ENCODE assay signal across 26 cellular contexts in the genomic region with DNA sequence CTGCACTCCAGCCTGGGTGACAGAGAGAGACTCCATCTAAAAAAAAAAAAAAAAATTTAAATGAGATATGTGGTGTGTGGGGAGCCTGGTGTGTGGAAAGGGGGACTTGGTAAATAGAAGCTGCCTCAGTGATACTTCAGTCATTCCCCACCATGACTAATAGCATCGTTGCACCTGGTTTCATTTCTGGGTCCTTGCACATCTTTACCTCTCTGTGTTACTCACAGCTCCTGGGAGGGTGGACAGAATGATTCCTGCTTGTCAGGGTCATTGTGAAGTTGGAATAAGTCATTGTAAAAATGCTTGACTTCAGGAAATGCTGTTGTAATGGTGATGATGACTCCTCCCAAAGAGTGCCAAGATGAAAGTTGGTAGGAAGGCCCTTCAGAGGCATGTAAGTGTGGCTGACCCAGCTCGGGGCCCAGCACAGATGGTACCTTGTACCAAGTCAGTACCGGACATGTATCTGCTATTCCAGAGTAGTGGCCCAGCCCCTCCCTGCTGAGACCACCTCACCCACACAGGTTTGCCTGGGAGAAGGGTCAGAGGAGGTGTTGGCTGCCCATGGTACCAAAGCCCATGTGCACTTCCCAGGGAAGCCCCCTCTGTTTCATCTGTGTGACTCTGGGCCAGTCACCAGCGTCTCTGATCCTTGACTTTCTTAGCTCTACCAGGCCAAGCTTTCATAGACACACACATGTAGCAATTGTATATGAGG. TPM values are rescaled to one million over a fixed set of nuclear protein-coding genes. Genes with fewer than 3 reads are reported as not detected.
DNase-seq lines count a peak whose midpoint lies in the region; ATAC-seq, FAIRE-seq and TF ChIP-seq lines count a peak whose summit lies in the region.
"Had no signal": no experiment of that assay in that cellular context is flagged by ENCODE, and none has a peak within 500 bp of the region (broad histone marks: within the 10 kb centered on the region; RNA-seq: fewer than 3 reads in every experiment).

No MANE protein-coding gene starts in this region.

- no peaks in the 10 kb centered on the region for H3K27me3 Mint-ChIP-seq in activated naive CD4-positive, alpha-beta T cell treated with anti-CD3 and anti-CD28 coated beads for 36 hours (ENCODE audit: low read depth)

- H3K4me1 Mint-ChIP-seq in activated naive CD4-positive, alpha-beta T cell treated with anti-CD3 and anti-CD28 coated beads for 36 hours (ENCODE audit: low read depth) = peaks cover 4% of the 10 kb centered on the region
- H3K4me1 Mint-ChIP-seq: WTC11 had no signal

- peak; percentile 33 for DNase-seq in activated naive CD4-positive, alpha-beta T cell treated with anti-CD3 and anti-CD28 coated beads for 36 hours
- DNase-seq in activated naive CD4-positive, alpha-beta T cell (lab: John Stamatoyannopoulos, UW) = no peak
- DNase-seq in HTR-8/SVneo (ENCODE audit: insufficient read length, low spot score) (no peak), dermis blood vessel endothelial cell (peak; percentile 13), spleen (peak; percentile 54)
- DNase-seq: activated gamma-delta T cell; central memory CD4-positive, alpha-beta T cell; foreskin melanocyte; MV-4-11; NCI-H1694 treated with DMSO at 0.1 percent for 48 hours; NCI-H2171 treated with DMSO at 0.1 percent for 48 hours; NCI-H526; testis had no signal

- no peak for TF ChIP-seq CTCF in spleen (IDR thresholded peaks at IDR 0.05 in 8 of 11, conservative IDR thresholded peaks at IDR 0.05 in 3 of 11)

- no peak overlapping the region for H3K4me3 ChIP-seq in spleen
- H3K4me3 ChIP-seq: hepatocyte, ovary, right atrium auricular region, testis had no signal

- CTCF ChIA-PET in activated naive CD4-positive, alpha-beta T cell treated with anti-CD3 and anti-CD28 coated beads for 36 hours (lab: Charles Lee) = interaction anchor here (0.5 to 0.6 kb wide), 2 partner anchors 28 to 425 kb away, joined by 3 to 4 read pairs; no protein-coding TSS in a partner anchor

- peak; percentile 26 for FAIRE-seq in HTR-8/SVneo (lab: Jason Lieb, UNC)
- FAIRE-seq: GM18507 had no signal

- H3K36me3 ChIP-seq in spleen = peaks cover 0 to 98% (median 70%) of the 10 kb centered on the region in 6 donors
- H3K36me3 ChIP-seq: ovary had no signal

- intact Hi-C loops in activated naive CD4-positive, alpha-beta T cell treated with anti-CD3 and anti-CD28 coated beads for 36 hours (cut with micrococcal nuclease) = no loop called here
- intact Hi-C loops in spleen (cut with DNase I; ENCODE audit: low total_unique reads) = no loop called here

- no peaks in the 10 kb centered on the region for H3K9me3 Mint-ChIP-seq in activated naive CD4-positive, alpha-beta T cell treated with anti-CD3 and anti-CD28 coated beads for 36 hours
- H3K9me3 Mint-ChIP-seq: nephron; T-helper 2 cell treated with Interferon-gamma antibody and Interleukin-4, amounts not matched to agents 5 μg/mL and 100 μg/mL, for 36 hours; WTC11 had no signal

- H3K27me3 ChIP-seq in spleen (replicated peaks in 1 of 7) = no peaks in the 10 kb centered on the region
- H3K27me3 ChIP-seq: hepatocyte, ovary, right atrium auricular region, testis had no signal

- H3K4me1 ChIP-seq in spleen = peaks cover 6 to 22% (median 17%) of the 10 kb centered on the region in 6 donors

- H3K27ac Mint-ChIP-seq in activated naive CD4-positive, alpha-beta T cell treated with anti-CD3 and anti-CD28 coated beads for 36 hours = peak overlapping the region; percentile 46
- H3K27ac Mint-ChIP-seq: nephron; T-helper 2 cell treated with Interferon-gamma antibody and Interleukin-4, amounts not matched to agents 5 μg/mL and 100 μg/mL, for 36 hours; WTC11 had no signal

- no peak for ATAC-seq in GM21367 (IDR thresholded peaks at IDR 0.05; ENCODE audit: unreplicated experiment)
- no peak for ATAC-seq in GM18867 (IDR thresholded peaks at IDR 0.05; ENCODE audit: unreplicated experiment)
- ATAC-seq in GM18511 (IDR thresholded peaks at IDR 0.05; ENCODE audit: unreplicated experiment) = no peak
- ATAC-seq: SK-N-SH treated with all-trans-retinoic acid at 6 μM for 48 hours, WTC11 had no signal

- H3K36me3 Mint-ChIP-seq in activated naive CD4-positive, alpha-beta T cell treated with anti-CD3 and anti-CD28 coated beads for 36 hours (ENCODE audit: low read depth) = peaks cover 45% of the 10 kb centered on the region

- H3K4me3 Mint-ChIP-seq in activated naive CD4-positive, alpha-beta T cell treated with anti-CD3 and anti-CD28 coated beads for 36 hours = no peak overlapping the region
- H3K4me3 Mint-ChIP-seq: nephron; T-helper 2 cell treated with Interferon-gamma antibody and Interleukin-4, amounts not matched to agents 5 μg/mL and 100 μg/mL, for 36 hours; WTC11 had no signal

- no peaks in the 10 kb centered on the region for H3K9me3 ChIP-seq in spleen
- H3K9me3 ChIP-seq: ovary, right atrium auricular region, testis had no signal

- TF ChIP-seq POLR2A in spleen (IDR thresholded peaks at IDR 0.05) = no peak

- WGBS in spleen, 5 donors = 88 to 96% (median 90%) methylated on average over 4 of the region's 4 CpGs

- H3K27ac ChIP-seq in spleen = no peak overlapping the region
- H3K27ac ChIP-seq: C4-2B, hepatocyte, KMS-11, ovary, right atrium auricular region, testis had no signal

RNA-seq across cellular contexts. Expression of a gene that starts 48.4 kb away (rescaled TPM):
- total RNA-seq in activated naive CD4-positive, alpha-beta T cell treated with anti-CD3 and anti-CD28 coated beads for 36 hours = 10 to 100 TPM; 63.3 to 64.9 TPM
- total RNA-seq in dermis blood vessel endothelial cell (2.6 and 4.1 TPM in 2 replicates), spleen (10 to 100 TPM; 11.9 to 16.6 (median 12.5) TPM)
- polyA plus RNA-seq in spleen = 1 to 10 TPM; 2.2 to 4.0 (median 2.2) TPM

RNA-seq across cellular contexts. Expression of a gene that starts 48.6 kb away (rescaled TPM):
- 10 to 100 TPM; 37.1 to 38.9 TPM for total RNA-seq in activated naive CD4-positive, alpha-beta T cell treated with anti-CD3 and anti-CD28 coated beads for 36 hours
- 35.2 and 49.7 TPM in 2 replicates for total RNA-seq in dermis blood vessel endothelial cell
- total RNA-seq in spleen = 10 to 100 TPM; 19.5 to 26.3 (median 21.5) TPM
- polyA plus RNA-seq in spleen = 1 to 10 TPM; 3.8 to 7.5 (median 4.7) TPM

RNA-seq across cellular contexts. Expression of a gene that starts 49.6 kb away (rescaled TPM):
- 10 to 100 TPM; 37.9 to 39.1 TPM for total RNA-seq in activated naive CD4-positive, alpha-beta T cell treated with anti-CD3 and anti-CD28 coated beads for 36 hours
- total RNA-seq in dermis blood vessel endothelial cell (33.5 and 41.3 TPM in 2 replicates), spleen (10 to 100 TPM; 33.6 to 58.3 (median 42.7) TPM)
- polyA plus RNA-seq in spleen = 10 to 100 TPM; 12.0 to 13.7 (median 13.3) TPM

Comparison
In these comparisons a context has a peak if more than half of its experiments do, and no peak if none do; other contexts are left out.
1. DNase-seq: peak in activated naive CD4-positive, alpha-beta T cell treated with anti-CD3 and anti-CD28 coated beads for 36 hours (single experiment), dermis blood vessel endothelial cell (single experiment) and spleen (single experiment); none in activated naive CD4-positive, alpha-beta T cell (0 of 4) and HTR-8/SVneo (single experiment).